15 cellular contexts compared by ENCODE assay signal in genomic region chr21:44078411-44078981, GRCh38. TPM values are rescaled to one million over a fixed set of nuclear protein-coding genes. Genes with fewer than 3 reads are reported as not detected.
A peak's percentile ranks its signal among the peaks of the same experiment; 100 is the strongest.
DNase-seq lines count a peak whose midpoint lies in the region; ATAC-seq, FAIRE-seq and TF ChIP-seq lines count a peak whose summit lies in the region.
"Had no signal": no experiment of that assay in that cellular context is flagged by ENCODE, and none has a peak within 500 bp of the region (broad histone marks: within the 10 kb centered on the region; RNA-seq: fewer than 3 reads in every experiment).

No MANE protein-coding gene starts in this region.

- CTCF ChIA-PET in activated CD4-positive, alpha-beta T cell treated with anti-CD3 and anti-CD28 coated beads, Interleukin-2, amount 10 ng/mL, durations not matched to agents 7 days and 5 days (lab: Charles Lee): interaction anchor here (0.6 to 2.0 kb wide), 5 partner anchors 10 to 296 kb away, joined by 3 to 6 read pairs (median 3); no protein-coding TSS in a partner anchor

- peaks cover 75% of the 10 kb centered on the region for H3K36me3 Mint-ChIP-seq in activated CD4-positive, alpha-beta T cell treated with anti-CD3 and anti-CD28 coated beads, Interleukin-2, amount 10 ng/mL, durations not matched to agents 7 days and 5 days (ENCODE audit: low read depth)
- H3K36me3 Mint-ChIP-seq in activated naive CD8-positive, alpha-beta T cell treated with anti-CD3 and anti-CD28 coated beads, Interleukin-2, amount 10 ng/mL, durations not matched to agents 7 days and 5 days: peaks cover 60% of the 10 kb centered on the region
- peaks cover 16% of the 10 kb centered on the region for H3K36me3 Mint-ChIP-seq in neural crest cell (ENCODE audit: low read depth)

- H3K4me3 ChIP-seq in HAP-1: no peak overlapping the region
- H3K4me3 ChIP-seq in kidney (ENCODE audit: low read length in 2 of 2): no peak overlapping the region
- H3K4me3 ChIP-seq: coronary artery, tibial nerve had no signal

- intact Hi-C loops in kidney (cut with DNase I): no loop called here

- H3K27me3 ChIP-seq in HAP-1 (ENCODE audit: low read depth): no peaks in the 10 kb centered on the region
- H3K27me3 ChIP-seq: tibial nerve had no signal

- H3K36me3 ChIP-seq in HAP-1 (replicated peaks): peaks cover 49% of the 10 kb centered on the region
- peaks cover 27 to 57% of the 10 kb centered on the region in 2 donors for H3K36me3 ChIP-seq in kidney (ENCODE audit: control insufficient read depth in 1 of 2, insufficient read depth in 2 of 2, low read length in 2 of 2)

- H3K9me3 Mint-ChIP-seq in activated CD4-positive, alpha-beta T cell treated with anti-CD3 and anti-CD28 coated beads, Interleukin-2, amount 10 ng/mL, durations not matched to agents 7 days and 5 days: no peaks in the 10 kb centered on the region
- no peaks in the 10 kb centered on the region for H3K9me3 Mint-ChIP-seq in activated naive CD8-positive, alpha-beta T cell treated with anti-CD3 and anti-CD28 coated beads, Interleukin-2, amount 10 ng/mL, durations not matched to agents 7 days and 5 days
- no peaks in the 10 kb centered on the region for H3K9me3 Mint-ChIP-seq in neural crest cell

- DNase-seq in activated CD4-positive, alpha-beta T cell treated with anti-CD3 and anti-CD28 coated beads, Interleukin-2, amount 10 ng/mL, durations not matched to agents 7 days and 5 days: no peak
- no peak for DNase-seq in activated CD4-positive, alpha-beta T cell treated with anti-CD3 and anti-CD28 coated beads, Interleukin-2, amount 50 U/mL, for 1 hour
- DNase-seq in HAP-1 (ENCODE audit: low spot score in 2 of 2) (peak; percentile 14 to 37), neural crest cell (ENCODE audit: low read depth, low spot score) (no peak), kidney (no peak), NCI-H1092 (lab: John Stamatoyannopoulos, UW) (no peak)
- no peak for DNase-seq in activated naive CD8-positive, alpha-beta T cell treated with anti-CD3 and anti-CD28 coated beads, Interleukin-2, amount 10 ng/mL, durations not matched to agents 7 days and 5 days
- DNase-seq: anterior cingulate cortex, NCI-H2081, NCI-H69 had no signal

- H3K9me3 ChIP-seq in HAP-1: no peaks in the 10 kb centered on the region
- no peaks in the 10 kb centered on the region for H3K9me3 ChIP-seq in kidney (ENCODE audit: control insufficient read depth in 1 of 2, low read length in 2 of 2)
- H3K9me3 ChIP-seq: tibial nerve had no signal

- no peak for ATAC-seq in activated naive CD8-positive, alpha-beta T cell treated with anti-CD3 and anti-CD28 coated beads, Interleukin-2, amount 10 ng/mL, durations not matched to agents 7 days and 5 days (ENCODE audit: low read depth)
- no peak for ATAC-seq in HG02798 (IDR thresholded peaks at IDR 0.05; ENCODE audit: poor library complexity, unreplicated experiment)
- ATAC-seq: sciatic nerve had no signal

- no peak for FAIRE-seq in kidney (lab: Jason Lieb, UNC)

- peaks cover 65% of the 10 kb centered on the region for H3K4me1 Mint-ChIP-seq in activated CD4-positive, alpha-beta T cell treated with anti-CD3 and anti-CD28 coated beads, Interleukin-2, amount 10 ng/mL, durations not matched to agents 7 days and 5 days
- peaks cover 62% of the 10 kb centered on the region for H3K4me1 Mint-ChIP-seq in activated naive CD8-positive, alpha-beta T cell treated with anti-CD3 and anti-CD28 coated beads, Interleukin-2, amount 10 ng/mL, durations not matched to agents 7 days and 5 days
- no peaks in the 10 kb centered on the region for H3K4me1 Mint-ChIP-seq in neural crest cell

- H3K27me3 Mint-ChIP-seq in activated CD4-positive, alpha-beta T cell treated with anti-CD3 and anti-CD28 coated beads, Interleukin-2, amount 10 ng/mL, durations not matched to agents 7 days and 5 days: no peaks in the 10 kb centered on the region
- H3K27me3 Mint-ChIP-seq in activated naive CD8-positive, alpha-beta T cell treated with anti-CD3 and anti-CD28 coated beads, Interleukin-2, amount 10 ng/mL, durations not matched to agents 7 days and 5 days: no peaks in the 10 kb centered on the region
- no peaks in the 10 kb centered on the region for H3K27me3 Mint-ChIP-seq in neural crest cell (ENCODE audit: low read depth)

- POLR2A ChIA-PET in activated CD4-positive, alpha-beta T cell treated with anti-CD3 and anti-CD28 coated beads, Interleukin-2, amount 10 ng/mL, durations not matched to agents 7 days and 5 days (lab: Charles Lee): interaction anchor here (0.6 kb wide), 1 partner anchor 29 kb away, joined by 4 read pairs; no protein-coding TSS in a partner anchor
- POLR2A ChIA-PET in activated naive CD8-positive, alpha-beta T cell treated with anti-CD3 and anti-CD28 coated beads, Interleukin-2, amount 10 ng/mL, durations not matched to agents 7 days and 5 days (lab: Charles Lee): interaction anchor here (0.6 to 1.8 kb wide), 7 partner anchors 8 to 221 kb away, joined by 3 to 13 read pairs (median 3); no protein-coding TSS in a partner anchor

- peak overlapping the region; percentile 2 for H3K4me3 Mint-ChIP-seq in activated CD4-positive, alpha-beta T cell treated with anti-CD3 and anti-CD28 coated beads, Interleukin-2, amount 10 ng/mL, durations not matched to agents 7 days and 5 days
- peak overlapping the region; percentile 50 for H3K4me3 Mint-ChIP-seq in activated naive CD8-positive, alpha-beta T cell treated with anti-CD3 and anti-CD28 coated beads, Interleukin-2, amount 10 ng/mL, durations not matched to agents 7 days and 5 days
- H3K4me3 Mint-ChIP-seq in neural crest cell: no peak overlapping the region

- TF ChIP-seq CTCF in neural crest cell (conservative IDR thresholded peaks at IDR 0.05) (no peak), kidney (IDR thresholded peaks at IDR 0.05; ENCODE audit: borderline replicate concordance, extremely low read depth, insufficient read depth) (no peak)

- H3K4me1 ChIP-seq in HAP-1 (no peaks in the 10 kb centered on the region), kidney (ENCODE audit: control insufficient read depth in 1 of 2, insufficient read depth in 1 of 2, low read depth in 1 of 2, low read length in 2 of 2) (peaks cover 10 to 13% of the 10 kb centered on the region in 2 donors)

- H3K27ac ChIP-seq in kidney (ENCODE audit: low read depth in 2 of 2, low read length in 2 of 2): no peak overlapping the region
- H3K27ac ChIP-seq: coronary artery, epithelial cell of prostate, tibial nerve had no signal

- H3K9ac ChIP-seq in kidney (ENCODE audit: low read length in 2 of 2): no peak overlapping the region

- in situ Hi-C loops in HAP-1 (cut with MboI; ENCODE audit: low sequenced_read_pairs): no loop called here

- peak overlapping the region; percentile 87 for H3K27ac Mint-ChIP-seq in activated CD4-positive, alpha-beta T cell treated with anti-CD3 and anti-CD28 coated beads, Interleukin-2, amount 10 ng/mL, durations not matched to agents 7 days and 5 days
- H3K27ac Mint-ChIP-seq in activated naive CD8-positive, alpha-beta T cell treated with anti-CD3 and anti-CD28 coated beads, Interleukin-2, amount 10 ng/mL, durations not matched to agents 7 days and 5 days: peak overlapping the region; percentile 84
- peak overlapping the region; percentile 27 for H3K27ac Mint-ChIP-seq in neural crest cell (ENCODE audit: unreplicated experiment)

RNA-seq across cellular contexts. Expression of gene PWP2, which starts 28.7 kb away (rescaled TPM):
- 10 to 100 TPM; 24.2 to 29.0 TPM for total RNA-seq in activated CD4-positive, alpha-beta T cell treated with anti-CD3 and anti-CD28 coated beads, Interleukin-2, amount 10 ng/mL, durations not matched to agents 7 days and 5 days
- total RNA-seq in activated naive CD8-positive, alpha-beta T cell treated with anti-CD3 and anti-CD28 coated beads, Interleukin-2, amount 10 ng/mL, durations not matched to agents 7 days and 5 days: 10 to 100 TPM in 1 of 2 experiments, 1 to 10 TPM in 1; 4.5 to 12.2 TPM
- total RNA-seq in neural crest cell (4.0 and 4.1 TPM in 2 replicates), kidney (8.1 TPM)
- 0.84 TPM for polyA plus RNA-seq in kidney (ENCODE audit: insufficient read depth, low read depth, low replicate concordance)

RNA-seq across cellular contexts. Expression of gene GATD3, which starts 55.0 kb away (rescaled TPM):
- 10 to 100 TPM; 41.7 to 50.2 TPM for total RNA-seq in activated CD4-positive, alpha-beta T cell treated with anti-CD3 and anti-CD28 coated beads, Interleukin-2, amount 10 ng/mL, durations not matched to agents 7 days and 5 days
- total RNA-seq in activated naive CD8-positive, alpha-beta T cell treated with anti-CD3 and anti-CD28 coated beads, Interleukin-2, amount 10 ng/mL, durations not matched to agents 7 days and 5 days: 10 to 100 TPM; 12.7 to 14.6 TPM
- total RNA-seq in neural crest cell (13.7 and 17.4 TPM in 2 replicates), kidney (15.8 TPM)
- 18.3 TPM for polyA plus RNA-seq in kidney (ENCODE audit: insufficient read depth, low read depth, low replicate concordance)

Comparison
In these comparisons a context has a peak if more than half of its experiments do, and no peak if none do; other contexts are left out.
1. DNase-seq: peak in HAP-1 (2 of 2); none in activated CD4-positive, alpha-beta T cell treated with anti-CD3 and anti-CD28 coated beads, Interleukin-2, amount 10 ng/mL, durations not matched to agents 7 days and 5 days (single experiment), activated CD4-positive, alpha-beta T cell treated with anti-CD3 and anti-CD28 coated beads, Interleukin-2, amount 50 U/mL, for 1 hour (single experiment), activated naive CD8-positive, alpha-beta T cell treated with anti-CD3 and anti-CD28 coated beads, Interleukin-2, amount 10 ng/mL, durations not matched to agents 7 days and 5 days (single experiment), neural crest cell (single experiment), kidney (single experiment) and NCI-H1092 (single experiment).
2. H3K27ac Mint-ChIP-seq: peak in every context shown above with its lines; median percentile 87 in activated CD4-positive, alpha-beta T cell treated with anti-CD3 and anti-CD28 coated beads, Interleukin-2, amount 10 ng/mL, durations not matched to agents 7 days and 5 days; 84 in activated naive CD8-positive, alpha-beta T cell treated with anti-CD3 and anti-CD28 coated beads, Interleukin-2, amount 10 ng/mL, durations not matched to agents 7 days and 5 days; 27 in neural crest cell.